In genomic region chr6:21914121-21914973, GRCh38 we compare ENCODE assay signal across 9 cellular contexts.
DNase-seq lines count a peak whose midpoint lies in the region; ATAC-seq and TF ChIP-seq lines count a peak whose summit lies in the region.
"Had no signal": no experiment of that assay in that cellular context is flagged by ENCODE, and none has a peak within 500 bp of the region (broad histone marks: within the 10 kb centered on the region; RNA-seq: fewer than 3 reads in every experiment).

No MANE protein-coding gene starts in this region.

- ATAC-seq in foreskin keratinocyte (peak; percentile 24), HG02884 (IDR thresholded peaks at IDR 0.05; ENCODE audit: unreplicated experiment) (no peak)

- no peak overlapping the region for H3K27ac ChIP-seq in foreskin keratinocyte
- H3K27ac ChIP-seq: tibial artery had no signal

- TF ChIP-seq CTCF in foreskin keratinocyte (conservative IDR thresholded peaks at IDR 0.05) = no peak

- H3K27me3 ChIP-seq in foreskin keratinocyte = no peaks in the 10 kb centered on the region
- H3K27me3 ChIP-seq: tibial artery had no signal

- H3K4me1 ChIP-seq in foreskin keratinocyte = peaks cover 4% of the 10 kb centered on the region

- DNase-seq in DMS53 (lab: John Stamatoyannopoulos, UW) (peak; percentile 83), DMS53 treated with DMSO at 0.1 percent for 48 hours (lab: John Stamatoyannopoulos, UW; ENCODE audit: unreplicated experiment) (no peak), foreskin keratinocyte (peak; percentile 40 to 65), middle frontal gyrus (ENCODE audit: extremely low spot score, low spot score) (no peak), SIG-M5 treated with dmso at 0.1 percent for 504 hours (lab: John Stamatoyannopoulos, UW; ENCODE audit: unreplicated experiment) (no peak)
- peak; percentile 13 to 35 for DNase-seq in activated CD4-positive, alpha-beta T cell treated with anti-CD3 and anti-CD28 coated beads for 4 hours
- peak; percentile 5 to 52 (median 9) for DNase-seq in stimulated activated CD4-positive, alpha-beta T cell treated with anti-CD3 and anti-CD28 coated beads, TNF-alpha, amount 100 ng/mL, for 24 hours (ENCODE audit: low read depth in 3 of 3)

Comparison
In these comparisons a context has a peak if more than half of its experiments do, and no peak if none do; other contexts are left out.
1. DNase-seq: peak in DMS53 (single experiment), activated CD4-positive, alpha-beta T cell treated with anti-CD3 and anti-CD28 coated beads for 4 hours (2 of 2), foreskin keratinocyte (2 of 2) and stimulated activated CD4-positive, alpha-beta T cell treated with anti-CD3 and anti-CD28 coated beads, TNF-alpha, amount 100 ng/mL, for 24 hours (3 of 3); none in DMS53 treated with DMSO at 0.1 percent for 48 hours (single experiment), middle frontal gyrus (single experiment) and SIG-M5 treated with dmso at 0.1 percent for 504 hours (single experiment).